In the genomic region with DNA sequence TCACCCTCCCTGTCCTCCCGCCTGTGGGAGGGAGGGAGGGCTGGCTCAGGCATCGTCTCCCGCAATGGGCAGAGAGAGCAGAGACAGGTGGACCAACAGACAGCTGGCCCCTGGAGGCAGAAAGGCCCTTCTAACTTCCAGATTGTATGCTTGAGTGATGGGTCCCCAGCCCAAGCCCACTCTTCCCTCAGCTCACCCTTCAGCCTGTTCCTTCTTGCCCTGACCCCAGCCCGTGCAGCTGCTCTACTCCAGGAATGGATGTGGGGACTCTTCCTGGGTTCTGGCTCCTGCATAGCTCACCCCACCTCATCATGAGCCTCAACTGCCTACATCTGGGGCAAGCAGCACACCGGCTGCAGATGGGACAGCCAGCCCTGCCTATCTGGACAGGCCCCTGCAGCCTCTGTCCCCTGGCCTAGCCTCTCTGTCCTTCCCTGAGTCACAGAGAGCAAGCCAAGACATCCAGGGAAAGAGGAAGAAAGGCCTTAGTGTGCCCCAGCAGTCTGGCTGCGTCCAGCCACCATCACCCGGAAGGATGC, we compare ENCODE assay signal across 28 cellular contexts. TPM values are rescaled to one million over a fixed set of nuclear protein-coding genes. Genes with fewer than 3 reads are reported as not detected.
"Had no signal": no experiment of that assay in that cellular context is flagged by ENCODE, and none has a peak within 500 bp of the region (broad histone marks: within the 10 kb centered on the region; RNA-seq: fewer than 3 reads in every experiment).

No MANE protein-coding gene starts in this region.

- FAIRE-seq: astrocyte had no signal

- H3K36me3 ChIP-seq: Peyer's patch had no signal

- H3K27me3 ChIP-seq: Peyer's patch had no signal

- DNase-seq: activated CD4-positive, alpha-beta T cell treated with anti-CD3 and anti-CD28 coated beads, Interleukin-2, amount 10 ng/mL, durations not matched to agents 24 days and 14 days; activated CD4-positive, alpha-beta T cell treated with anti-CD3 and anti-CD28 coated beads, Interleukin-2, amount 50 U/mL, for 48 hours; activated CD4-positive, CD25-positive, alpha-beta regulatory T cell treated with anti-CD3 and anti-CD28 coated beads, Interleukin-2, amount 50 U/mL, for 72 hours; activated CD8-positive, alpha-beta memory T cell treated with anti-CD3 and anti-CD28 coated beads, Interleukin-2, amount 10 ng/mL, durations not matched to agents 7 days and 5 days; activated effector memory CD4-positive, alpha-beta T cell treated with Interleukin-2 at 50 U/mL for 16 hours; activated naive CD4-positive, alpha-beta T cell; activated T-cell treated with anti-CD3 and anti-CD28 coated beads, Interleukin-2, amount 50 U/mL, for 24 hours; amniotic stem cell; KG1; NCI-H1417; NCI-H1694; NCI-H2029; NCI-H2107; NCI-H2171 treated with DMSO at 0.1 percent for 48 hours; NCI-H226; NCI-H510A; NCI-H526 treated with DMSO at 0.1 percent for 48 hours; NK-92 treated with Interleukin-12 subunit alpha and Interleukin-12 subunit beta, amount 100 ng/mL, for 24 hours; Peyer's patch; SHP77 treated with DMSO at 0.1 percent for 48 hours had no signal

- H3K9me3 ChIP-seq: Peyer's patch had no signal

- H3K27ac ChIP-seq: RWPE1 had no signal

- ATAC-seq: activated CD8-positive, alpha-beta memory T cell treated with anti-CD3 and anti-CD28 coated beads, Interleukin-2, amount 10 ng/mL, durations not matched to agents 7 days and 5 days had no signal

- H3K4me3 ChIP-seq: Peyer's patch had no signal

RNA-seq across cellular contexts. Expression of gene SLC22A7, which starts 11.5 kb away (rescaled TPM):
- total RNA-seq: activated CD4-positive, alpha-beta T cell treated with anti-CD3 and anti-CD28 coated beads, Interleukin-2, amount 10 ng/mL, durations not matched to agents 24 days and 14 days; activated CD8-positive, alpha-beta memory T cell treated with anti-CD3 and anti-CD28 coated beads, Interleukin-2, amount 10 ng/mL, durations not matched to agents 7 days and 5 days; activated T-helper 1 cell treated with anti-CD3 and anti-CD28 coated beads, Interleukin-12 subunit alpha, Interleukin-12 subunit beta, Interleukin-2, Interleukin-4 antibody, amounts not matched to agents 30 ng/mL and 10 ng/mL and 1 ng/mL, durations not matched to agents 14 hours and 24 hours and 36 hours; astrocyte; LHCN-M2; M059J; SK-MEL-5; WTC11 had no signal
- polyA plus RNA-seq: IgD-negative memory B cell had no signal

RNA-seq across cellular contexts. Expression of gene CRIP3, which starts 22.1 kb away (rescaled TPM):
- total RNA-seq: activated T-helper 1 cell treated with anti-CD3 and anti-CD28 coated beads, Interleukin-12 subunit alpha, Interleukin-12 subunit beta, Interleukin-2, Interleukin-4 antibody, amounts not matched to agents 30 ng/mL and 10 ng/mL and 1 ng/mL, durations not matched to agents 14 hours and 24 hours and 36 hours; astrocyte; LHCN-M2; M059J; SK-MEL-5 had no signal

RNA-seq across cellular contexts. Expression of gene TTBK1, which starts 43.2 kb away (rescaled TPM):
- total RNA-seq: SK-MEL-5 had no signal
